In genomic region chr2:154600931-154601494, GRCh38 we compare ENCODE assay signal across 3 cellular contexts.
A peak's percentile ranks its signal among the peaks of the same experiment; 100 is the strongest.
TF ChIP-seq lines count a peak whose summit lies in the region.

No MANE protein-coding gene starts in this region.

TF ChIP-seq in GM23338, 12 proteins besides CTCF, POLR2A, EP300 and RAD21 (continues in another document):
- TF ChIP-seq ZNF331 (CRISPR knock-in tag; IDR thresholded peaks at IDR 0.05; ENCODE audit: low read depth), result no peak
- TF ChIP-seq POLR2AphosphoS5 (IDR thresholded peaks at IDR 0.05; ENCODE audit: low read depth), result no peak
- no peak for TF ChIP-seq ZNF114 (CRISPR knock-in tag; IDR thresholded peaks at IDR 0.05)
- no peak for TF ChIP-seq JUNB (IDR thresholded peaks at IDR 0.05; ENCODE audit: unreplicated experiment)
- no peak for TF ChIP-seq EZH2 (IDR thresholded peaks at IDR 0.05; ENCODE audit: low read depth, unreplicated experiment)
- no peak for TF ChIP-seq CREB1 (CRISPR knock-in tag; IDR thresholded peaks at IDR 0.05; ENCODE audit: low read depth)
- TF ChIP-seq, protein P1, sequence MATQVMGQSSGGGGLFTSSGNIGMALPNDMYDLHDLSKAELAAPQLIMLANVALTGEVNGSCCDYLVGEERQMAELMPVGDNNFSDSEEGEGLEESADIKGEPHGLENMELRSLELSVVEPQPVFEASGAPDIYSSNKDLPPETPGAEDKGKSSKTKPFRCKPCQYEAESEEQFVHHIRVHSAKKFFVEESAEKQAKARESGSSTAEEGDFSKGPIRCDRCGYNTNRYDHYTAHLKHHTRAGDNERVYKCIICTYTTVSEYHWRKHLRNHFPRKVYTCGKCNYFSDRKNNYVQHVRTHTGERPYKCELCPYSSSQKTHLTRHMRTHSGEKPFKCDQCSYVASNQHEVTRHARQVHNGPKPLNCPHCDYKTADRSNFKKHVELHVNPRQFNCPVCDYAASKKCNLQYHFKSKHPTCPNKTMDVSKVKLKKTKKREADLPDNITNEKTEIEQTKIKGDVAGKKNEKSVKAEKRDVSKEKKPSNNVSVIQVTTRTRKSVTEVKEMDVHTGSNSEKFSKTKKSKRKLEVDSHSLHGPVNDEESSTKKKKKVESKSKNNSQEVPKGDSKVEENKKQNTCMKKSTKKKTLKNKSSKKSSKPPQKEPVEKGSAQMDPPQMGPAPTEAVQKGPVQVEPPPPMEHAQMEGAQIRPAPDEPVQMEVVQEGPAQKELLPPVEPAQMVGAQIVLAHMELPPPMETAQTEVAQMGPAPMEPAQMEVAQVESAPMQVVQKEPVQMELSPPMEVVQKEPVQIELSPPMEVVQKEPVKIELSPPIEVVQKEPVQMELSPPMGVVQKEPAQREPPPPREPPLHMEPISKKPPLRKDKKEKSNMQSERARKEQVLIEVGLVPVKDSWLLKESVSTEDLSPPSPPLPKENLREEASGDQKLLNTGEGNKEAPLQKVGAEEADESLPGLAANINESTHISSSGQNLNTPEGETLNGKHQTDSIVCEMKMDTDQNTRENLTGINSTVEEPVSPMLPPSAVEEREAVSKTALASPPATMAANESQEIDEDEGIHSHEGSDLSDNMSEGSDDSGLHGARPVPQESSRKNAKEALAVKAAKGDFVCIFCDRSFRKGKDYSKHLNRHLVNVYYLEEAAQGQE (IDR thresholded peaks at IDR 0.05; ENCODE audit: unreplicated experiment), result no peak
- TF ChIP-seq EZH2phosphoT487 (IDR thresholded peaks at IDR 0.05; ENCODE audit: unreplicated experiment), result no peak
- no peak for TF ChIP-seq ETS1 (IDR thresholded peaks at IDR 0.05)
- no peak for TF ChIP-seq NANOG (IDR thresholded peaks at IDR 0.05; ENCODE audit: borderline replicate concordance)
- no peak for TF ChIP-seq STAT1 (IDR thresholded peaks at IDR 0.05; ENCODE audit: unreplicated experiment)

TF ChIP-seq in H1, 55 proteins besides CTCF, POLR2A, EP300 and RAD21:
- no peak for TF ChIP-seq E2F6 (IDR thresholded peaks at IDR 0.05)
- no peak for TF ChIP-seq EZH2 (IDR thresholded peaks at IDR 0.05; ENCODE audit: low read depth, low read length, severe bottlenecking)
- no peak for TF ChIP-seq POU5F1 (IDR thresholded peaks at IDR 0.05; ENCODE audit: low read depth, low read length)

TF ChIP-seq in HepG2, 621 proteins besides CTCF, POLR2A, EP300 and RAD21:
- TF ChIP-seq CHCHD3 (CRISPR knock-in tag; IDR thresholded peaks at IDR 0.05) (no peak), TCF7L2 (IDR thresholded peaks at IDR 0.05; ENCODE audit: low read depth, low read length) (peak; percentile 35; the same call in 1 of the 2 replicates), KLF16 (CRISPR knock-in tag; IDR thresholded peaks at IDR 0.05) (no peak), TRAFD1 (CRISPR knock-in tag; IDR thresholded peaks at IDR 0.05; ENCODE audit: borderline replicate concordance) (no peak), ZFY (CRISPR knock-in tag; IDR thresholded peaks at IDR 0.05) (no peak), GLI4 (CRISPR knock-in tag; IDR thresholded peaks at IDR 0.05; ENCODE audit: borderline replicate concordance) (no peak), ZC3H13 (CRISPR knock-in tag; IDR thresholded peaks at IDR 0.05) (no peak), ZSCAN12 (CRISPR knock-in tag; IDR thresholded peaks at IDR 0.05) (no peak), HNF4A (CRISPR knock-in tag; IDR thresholded peaks at IDR 0.05) (0 out of 2 replicates have a peak, but pooled peaks have one; percentile 12), ZNF232 (CRISPR knock-in tag; IDR thresholded peaks at IDR 0.05; ENCODE audit: borderline replicate concordance) (no peak), SALL1 (CRISPR knock-in tag; IDR thresholded peaks at IDR 0.05) (peak; percentile 29; the same call in 1 of the 2 replicates), ZNF138 (CRISPR knock-in tag; IDR thresholded peaks at IDR 0.05; ENCODE audit: low read depth) (no peak), TAF15 (IDR thresholded peaks at IDR 0.05; ENCODE audit: low read depth, low read length, poor library complexity, severe bottlenecking) (no peak), ZNF160 (CRISPR knock-in tag; IDR thresholded peaks at IDR 0.05) (no peak), PCBP1 (IDR thresholded peaks at IDR 0.05; ENCODE audit: borderline replicate concordance, low read depth, low read length) (no peak), ZNF253 (CRISPR knock-in tag; IDR thresholded peaks at IDR 0.05; ENCODE audit: borderline replicate concordance) (no peak), ZBTB20 (CRISPR knock-in tag; IDR thresholded peaks at IDR 0.05; ENCODE audit: borderline replicate concordance, low read depth) (no peak), MTERF4 (CRISPR knock-in tag; IDR thresholded peaks at IDR 0.05) (no peak), TCF7 (IDR thresholded peaks at IDR 0.05; ENCODE audit: low read depth) (peak; percentile 38; the same call in 1 of the 2 replicates), TSC22D2 (CRISPR knock-in tag; IDR thresholded peaks at IDR 0.05; ENCODE audit: borderline replicate concordance) (no peak), ZNF558 (CRISPR knock-in tag; IDR thresholded peaks at IDR 0.05; ENCODE audit: borderline replicate concordance) (no peak), BHLHE40 (IDR thresholded peaks at IDR 0.05; ENCODE audit: low read length) (peak; percentile 20; the same call in 1 of the 2 replicates)
- TF ChIP-seq, protein P2, sequence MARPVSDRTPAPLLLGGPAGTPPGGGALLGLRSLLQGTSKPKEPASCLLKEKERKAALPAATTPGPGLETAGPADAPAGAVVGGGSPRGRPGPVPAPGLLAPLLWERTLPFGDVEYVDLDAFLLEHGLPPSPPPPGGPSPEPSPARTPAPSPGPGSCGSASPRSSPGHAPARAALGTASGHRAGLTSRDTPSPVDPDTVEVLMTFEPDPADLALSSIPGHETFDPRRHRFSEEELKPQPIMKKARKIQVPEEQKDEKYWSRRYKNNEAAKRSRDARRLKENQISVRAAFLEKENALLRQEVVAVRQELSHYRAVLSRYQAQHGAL (CRISPR knock-in tag; IDR thresholded peaks at IDR 0.05; ENCODE audit: not compliant biosample characterization), result no peak
- TF ChIP-seq, protein P3, sequence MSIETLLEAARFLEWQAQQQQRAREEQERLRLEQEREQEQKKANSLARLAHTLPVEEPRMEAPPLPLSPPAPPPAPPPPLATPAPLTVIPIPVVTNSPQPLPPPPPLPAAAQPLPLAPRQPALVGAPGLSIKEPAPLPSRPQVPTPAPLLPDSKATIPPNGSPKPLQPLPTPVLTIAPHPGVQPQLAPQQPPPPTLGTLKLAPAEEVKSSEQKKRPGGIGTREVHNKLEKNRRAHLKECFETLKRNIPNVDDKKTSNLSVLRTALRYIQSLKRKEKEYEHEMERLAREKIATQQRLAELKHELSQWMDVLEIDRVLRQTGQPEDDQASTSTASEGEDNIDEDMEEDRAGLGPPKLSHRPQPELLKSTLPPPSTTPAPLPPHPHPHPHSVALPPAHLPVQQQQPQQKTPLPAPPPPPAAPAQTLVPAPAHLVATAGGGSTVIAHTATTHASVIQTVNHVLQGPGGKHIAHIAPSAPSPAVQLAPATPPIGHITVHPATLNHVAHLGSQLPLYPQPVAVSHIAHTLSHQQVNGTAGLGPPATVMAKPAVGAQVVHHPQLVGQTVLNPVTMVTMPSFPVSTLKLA (IDR thresholded peaks at IDR 0.05), result no peak
